8 cellular contexts compared by ENCODE assay signal in the genomic region with DNA sequence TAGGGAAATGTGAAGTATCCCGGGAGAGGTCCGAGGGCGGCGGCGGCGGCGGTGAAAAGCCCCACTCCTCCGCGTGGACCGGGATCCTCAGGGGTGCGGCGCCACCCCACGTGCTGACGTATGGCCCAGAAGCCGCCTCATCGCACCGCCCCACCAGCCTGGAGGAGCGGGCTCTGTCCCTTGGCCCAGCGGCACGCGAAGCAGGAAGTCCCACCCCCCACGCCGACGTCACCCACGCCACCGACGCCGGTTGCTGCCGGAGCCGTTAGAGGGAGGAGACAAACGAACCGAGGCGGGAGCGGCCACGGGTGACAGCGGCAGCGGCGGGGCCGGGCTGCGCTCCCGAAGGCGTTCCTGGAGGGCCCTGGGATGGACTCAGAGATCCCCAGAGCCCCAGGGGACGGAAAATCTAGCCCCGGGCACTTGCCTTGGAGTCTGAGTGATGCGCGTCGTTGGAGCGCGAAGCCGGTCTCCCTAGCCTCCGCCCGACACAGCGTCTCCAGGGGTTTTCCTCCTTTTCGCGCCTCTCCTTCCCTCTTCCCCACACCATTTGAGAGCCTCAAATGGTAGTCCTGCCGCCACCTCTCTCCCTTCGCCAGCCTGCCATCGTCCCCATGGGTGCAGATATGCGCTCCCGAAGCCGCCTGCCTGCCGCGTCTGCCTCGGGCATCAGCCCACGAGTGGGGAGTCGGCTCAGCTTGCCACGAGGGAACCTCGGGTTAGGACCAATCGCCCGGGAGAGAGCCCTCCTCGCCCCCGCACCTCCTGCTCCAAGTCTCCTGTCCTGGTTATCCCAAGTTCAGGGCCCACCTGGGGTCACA.
A peak's percentile ranks its signal among the peaks of the same experiment; 100 is the strongest.
DNase-seq lines count a peak whose midpoint lies in the region; ATAC-seq and TF ChIP-seq lines count a peak whose summit lies in the region.

A gene with protein sequence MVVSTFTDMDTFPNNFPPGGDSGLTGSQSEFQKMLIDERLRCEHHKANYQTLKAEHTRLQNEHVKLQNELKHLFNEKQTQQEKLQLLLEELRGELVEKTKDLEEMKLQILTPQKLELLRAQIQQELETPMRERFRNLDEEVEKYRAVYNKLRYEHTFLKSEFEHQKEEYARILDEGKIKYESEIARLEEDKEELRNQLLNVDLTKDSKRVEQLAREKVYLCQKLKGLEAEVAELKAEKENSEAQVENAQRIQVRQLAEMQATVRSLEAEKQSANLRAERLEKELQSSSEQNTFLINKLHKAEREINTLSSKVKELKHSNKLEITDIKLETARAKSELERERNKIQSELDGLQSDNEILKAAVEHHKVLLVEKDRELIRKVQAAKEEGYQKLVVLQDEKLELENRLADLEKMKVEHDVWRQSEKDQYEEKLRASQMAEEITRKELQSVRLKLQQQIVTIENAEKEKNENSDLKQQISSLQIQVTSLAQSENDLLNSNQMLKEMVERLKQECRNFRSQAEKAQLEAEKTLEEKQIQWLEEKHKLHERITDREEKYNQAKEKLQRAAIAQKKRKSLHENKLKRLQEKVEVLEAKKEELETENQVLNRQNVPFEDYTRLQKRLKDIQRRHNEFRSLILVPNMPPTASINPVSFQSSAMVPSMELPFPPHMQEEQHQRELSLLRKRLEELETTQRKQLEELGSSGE (minus strand): TSS at position 95 of the 821 bp plus-strand sequence. CDS start 47,377 bp downstream, outside the sequence.

- ATAC-seq in GM18873 (IDR thresholded peaks at IDR 0.05; ENCODE audit: low FRiP score, unreplicated experiment) (peak; percentile 97), HG03139 (IDR thresholded peaks at IDR 0.05; ENCODE audit: unreplicated experiment) (peak; percentile 99)

- H3K4me3 ChIP-seq in WI38 (ENCODE audit: low read depth, low read length): peak within 1 kb of the TSS; percentile 87
- H3K4me3 ChIP-seq in cardiac fibroblast (replicated peaks in 1 of 2; ENCODE audit: low read depth in 2 of 2, low read length in 2 of 2): peak within 1 kb of the TSS; percentile 87 to 92

- DNase-seq in ACHN (peak; percentile 98), NCI-H2227 (lab: John Stamatoyannopoulos, UW; ENCODE audit: unreplicated experiment) (peak; percentile 95), cardiac fibroblast (ENCODE audit: low read depth in 2 of 2) (peak; percentile 93 to 95), iPS-NIHi7 (ENCODE audit: extremely low spot score) (peak; percentile 93), smooth muscle cell of the brain vasculature (ENCODE audit: low read depth, low spot score) (peak; percentile 58)

- TF ChIP-seq CTCF in WI38 (IDR thresholded peaks at IDR 0.05; ENCODE audit: low read depth, low read length) (no peak), cardiac fibroblast (IDR thresholded peaks at IDR 0.05; ENCODE audit: low read depth, low read length) (no peak)

- in situ Hi-C loops in ACHN (cut with HindIII; ENCODE audit: low pct_ligation_motif_present, low pct_unique_long_range_greater_than_20kb, low sequenced_read_pairs): no loop called here

Comparison
In these comparisons a context has a peak if more than half of its experiments do, and no peak if none do; other contexts are left out.
1. Peak in every context shown above with its lines: DNase-seq, ATAC-seq and H3K4me3 ChIP-seq.